Comparison of ENCODE assay signal across 1 cellular context in the genomic region with DNA sequence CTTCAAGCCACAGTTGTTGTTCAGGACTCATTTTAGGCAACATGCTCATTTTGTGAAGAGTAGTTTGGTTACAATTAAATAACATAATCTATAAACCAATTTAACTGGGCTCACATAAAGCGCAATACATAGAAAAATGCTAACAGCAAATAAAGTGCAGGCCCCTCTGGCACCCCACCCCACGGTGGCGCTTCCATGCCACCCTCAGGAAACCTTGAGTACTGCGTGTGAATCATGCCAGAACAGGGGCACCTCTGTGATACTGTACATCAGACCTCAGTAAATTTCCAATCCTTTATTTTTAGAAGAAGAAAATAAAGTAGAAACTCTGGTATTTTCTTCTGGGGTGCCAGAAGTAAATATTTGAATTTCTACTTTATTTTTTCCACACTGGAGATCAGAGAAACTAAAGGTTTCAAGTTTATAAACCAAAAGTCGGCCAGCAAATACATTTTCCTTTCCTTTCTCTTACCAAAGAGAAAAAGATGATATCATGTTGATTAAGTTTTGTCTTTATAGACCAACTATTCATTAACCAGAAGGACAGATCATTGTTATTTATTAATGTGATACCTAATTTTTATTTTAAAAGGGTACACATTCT.
TF ChIP-seq lines count a peak whose summit lies in the region.

No MANE protein-coding gene starts in this region.

TF ChIP-seq in GM23338, 12 proteins besides CTCF, POLR2A, EP300 and RAD21 (continued from another document):
- TF ChIP-seq ZNF462 (CRISPR knock-in tag; IDR thresholded peaks at IDR 0.05) (no peak), ZNF331 (CRISPR knock-in tag; IDR thresholded peaks at IDR 0.05; ENCODE audit: low read depth) (no peak), STAT1 (IDR thresholded peaks at IDR 0.05; ENCODE audit: unreplicated experiment) (no peak), CREB1 (CRISPR knock-in tag; IDR thresholded peaks at IDR 0.05; ENCODE audit: low read depth) (no peak), EZH2phosphoT487 (IDR thresholded peaks at IDR 0.05; ENCODE audit: unreplicated experiment) (no peak), ZNF114 (CRISPR knock-in tag; IDR thresholded peaks at IDR 0.05) (no peak), EZH2 (IDR thresholded peaks at IDR 0.05; ENCODE audit: low read depth, unreplicated experiment) (no peak)
TF ChIP-seq in GM23338: peak in this region for 0.
